Comparison of ENCODE assay signal across 8 cellular contexts in the genomic region with DNA sequence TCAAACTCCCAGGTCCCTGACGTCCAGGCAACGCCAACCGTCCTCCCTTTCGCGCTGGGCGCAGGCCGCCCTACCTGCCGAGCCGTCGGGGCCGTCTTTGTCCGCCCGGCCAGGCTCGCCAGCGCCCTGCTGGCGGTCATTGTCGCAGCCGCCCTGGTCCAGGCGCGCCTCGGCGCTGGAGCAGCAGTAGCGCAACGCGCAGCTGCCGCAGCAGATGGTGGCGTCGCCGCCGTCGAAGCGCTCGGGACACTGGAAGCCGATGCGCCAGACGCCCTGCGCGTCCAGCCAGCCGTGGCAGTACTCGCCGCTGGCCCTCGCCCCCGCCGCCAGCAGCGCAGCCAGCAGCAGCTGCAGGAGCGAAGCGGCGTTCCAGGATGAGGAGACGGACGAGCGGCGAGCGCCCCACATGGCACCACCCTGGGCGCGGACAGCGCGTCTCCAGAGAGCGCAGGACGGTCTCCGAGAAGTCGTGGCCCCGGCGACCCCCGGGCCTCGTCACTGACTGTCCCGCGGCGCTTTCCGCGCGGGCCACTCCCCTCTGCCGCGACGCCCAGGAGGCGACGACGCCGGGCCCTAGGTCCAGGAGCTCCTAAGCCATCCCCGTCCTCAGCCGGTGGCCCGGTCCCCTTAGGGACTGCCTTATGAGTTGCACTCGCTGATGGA. TPM values are rescaled to one million over a fixed set of nuclear protein-coding genes. Genes with fewer than 3 reads are reported as not detected.
A peak's percentile ranks its signal among the peaks of the same experiment; 100 is the strongest.
DNase-seq lines count a peak whose midpoint lies in the region; ATAC-seq and TF ChIP-seq lines count a peak whose summit lies in the region.

No MANE protein-coding gene starts in this region.

- no peak overlapping the region for H3K27ac ChIP-seq in CD8-positive, alpha-beta T cell (ENCODE audit: low read depth, low read length)
- no peak overlapping the region for H3K27ac ChIP-seq in brain microvascular endothelial cell

- in situ Hi-C loops in brain microvascular endothelial cell (cut with HindIII; ENCODE audit: low pct_ligation_motif_present, low sequenced_read_pairs): loop anchor here (25.0 kb wide), 1 partner anchor 488 kb away; no protein-coding TSS in a partner anchor

- peaks cover 20% of the 10 kb centered on the region for H3K27me3 Mint-ChIP-seq in CD8-positive, alpha-beta T cell (ENCODE audit: low read depth)
- H3K27me3 Mint-ChIP-seq in mesothelial cell of epicardium (ENCODE audit: low read depth): peaks cover 39% of the 10 kb centered on the region

- peak; percentile 21 for ATAC-seq in CD8-positive, alpha-beta T cell
- ATAC-seq in GM19395 (IDR thresholded peaks at IDR 0.05; ENCODE audit: unreplicated experiment): no peak

- CTCF ChIA-PET in CD8-positive, alpha-beta T cell (lab: Charles Lee): no interaction called here

- peaks cover 7% of the 10 kb centered on the region for H3K27me3 ChIP-seq in CD8-positive, alpha-beta T cell (ENCODE audit: insufficient read depth, low read length)
- no peaks in the 10 kb centered on the region for H3K27me3 ChIP-seq in brain microvascular endothelial cell (replicated peaks)

- H3K9me3 Mint-ChIP-seq in CD8-positive, alpha-beta T cell: no peaks in the 10 kb centered on the region
- no peaks in the 10 kb centered on the region for H3K9me3 Mint-ChIP-seq in mesothelial cell of epicardium

- no peaks in the 10 kb centered on the region for H3K36me3 ChIP-seq in CD8-positive, alpha-beta T cell (ENCODE audit: insufficient read depth, low read length)
- no peaks in the 10 kb centered on the region for H3K36me3 ChIP-seq in brain microvascular endothelial cell (replicated peaks)

- H3K4me3 ChIP-seq in CD8-positive, alpha-beta T cell (ENCODE audit: low read depth, low read length): peak overlapping the region; percentile 42
- peak overlapping the region; percentile 62 for H3K4me3 ChIP-seq in brain microvascular endothelial cell (ENCODE audit: low read depth, low read length)

- peaks cover 29% of the 10 kb centered on the region for H3K4me1 ChIP-seq in CD8-positive, alpha-beta T cell (ENCODE audit: insufficient read depth, low read length)

- H3K9me3 ChIP-seq in CD8-positive, alpha-beta T cell (ENCODE audit: low read length): no peaks in the 10 kb centered on the region

- H3K36me3 Mint-ChIP-seq in CD8-positive, alpha-beta T cell: no peaks in the 10 kb centered on the region
- no peaks in the 10 kb centered on the region for H3K36me3 Mint-ChIP-seq in mesothelial cell of epicardium

- H3K4me3 Mint-ChIP-seq in CD8-positive, alpha-beta T cell: peak overlapping the region; percentile 74
- H3K4me3 Mint-ChIP-seq in mesothelial cell of epicardium: peak overlapping the region; percentile 69

- POLR2A ChIA-PET in CD8-positive, alpha-beta T cell (lab: Charles Lee): no interaction called here

- no peak for TF ChIP-seq CTCF in CD8-positive, alpha-beta T cell (IDR thresholded peaks at IDR 0.05)
- TF ChIP-seq CTCF in brain microvascular endothelial cell (IDR thresholded peaks at IDR 0.05; ENCODE audit: low read depth, low read length, missing control alignments) (no peak), mesothelial cell of epicardium (IDR thresholded peaks at IDR 0.05; ENCODE audit: unreplicated experiment) (no peak)

- peaks cover 17% of the 10 kb centered on the region for H3K4me1 Mint-ChIP-seq in CD8-positive, alpha-beta T cell (ENCODE audit: low read depth)
- peaks cover 24% of the 10 kb centered on the region for H3K4me1 Mint-ChIP-seq in mesothelial cell of epicardium

- H3K27ac Mint-ChIP-seq in CD8-positive, alpha-beta T cell: no peak overlapping the region
- H3K27ac Mint-ChIP-seq in mesothelial cell of epicardium: no peak overlapping the region

- peak in 2 of 7 experiments; percentile 14 to 55 for DNase-seq in CD8-positive, alpha-beta T cell
- DNase-seq in NCI-H1092 (lab: John Stamatoyannopoulos, UW) (peak; percentile 54), brain microvascular endothelial cell (no peak), mesothelial cell of epicardium (ENCODE audit: low spot score in 2 of 2, unreplicated experiment in 2 of 2) (peak in 1 of 2 experiments; percentile 50), NCI-H1436 (lab: John Stamatoyannopoulos, UW) (no peak), SW480 (ENCODE audit: low spot score) (no peak), ureter (ENCODE audit: low spot score) (no peak)

- intact Hi-C loops in CD8-positive, alpha-beta T cell (cut with DNase I, micrococcal nuclease): loop anchor here in 1 of 2 experiments (5.0 to 10.0 kb wide), 2 partner anchors 38 to 146 kb away; no protein-coding TSS in a partner anchor

RNA-seq across cellular contexts. Expression of gene SHISA2, which starts 1.1 kb away (rescaled TPM):
- total RNA-seq in CD8-positive, alpha-beta T cell: 1 to 10 TPM; 6.4 to 6.8 TPM
- total RNA-seq in mesothelial cell of epicardium (4.5 to 4.9 TPM (median 4.7 TPM) in 3 replicates), ureter (0.21 TPM)
